ENCODE assay signal across 9 cellular contexts in the genomic region with DNA sequence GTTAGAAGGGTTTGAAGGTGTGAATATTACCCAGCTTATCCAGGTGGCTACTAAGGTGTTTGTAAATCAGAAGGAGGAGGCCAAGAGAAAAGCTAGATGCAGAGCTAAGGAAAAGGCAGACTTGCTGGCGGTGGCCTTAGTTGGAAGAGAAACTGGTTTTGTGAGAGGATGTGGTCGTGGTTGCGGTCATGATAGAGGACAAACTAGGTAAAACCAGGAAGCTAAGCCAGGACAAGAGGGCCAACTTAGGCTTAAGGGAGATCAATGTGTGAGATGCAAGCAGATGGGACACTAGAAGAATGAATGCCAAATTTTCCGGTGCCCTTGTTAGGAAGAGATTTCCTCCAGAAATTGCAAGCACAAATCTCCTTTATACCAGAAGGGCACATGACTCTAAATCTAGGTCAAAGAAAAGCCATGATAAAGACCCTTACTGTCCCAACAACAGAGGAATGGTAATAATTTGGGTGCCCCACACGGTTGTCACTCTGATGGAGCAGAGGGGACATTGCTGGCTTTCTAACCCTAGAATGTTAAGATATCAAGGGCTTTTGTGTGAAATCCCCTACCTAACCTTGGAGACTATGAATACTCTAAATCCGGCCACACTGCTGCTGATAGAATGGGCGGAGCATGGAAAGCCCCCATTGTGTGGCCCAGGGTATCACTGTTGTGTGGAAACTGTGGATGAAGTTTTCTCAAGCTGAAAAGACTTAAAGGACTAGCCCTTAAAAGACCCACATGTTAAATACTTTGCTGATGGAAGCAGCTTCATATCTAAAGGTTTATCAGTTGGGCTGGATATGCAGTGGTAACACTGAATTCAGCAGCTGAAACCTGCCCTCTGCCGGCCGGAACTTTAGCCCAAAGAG. TPM values are rescaled to one million over a fixed set of nuclear protein-coding genes. Genes with fewer than 3 reads are reported as not detected.
DNase-seq lines count a peak whose midpoint lies in the region; ATAC-seq lines count a peak whose summit lies in the region.
"Had no signal": no experiment of that assay in that cellular context is flagged by ENCODE, and none has a peak within 500 bp of the region (broad histone marks: within the 10 kb centered on the region; RNA-seq: fewer than 3 reads in every experiment).

No MANE protein-coding gene starts in this region.

- no peaks in the 10 kb centered on the region for H3K4me1 ChIP-seq in SJCRH30
- H3K4me1 ChIP-seq in effector memory CD4-positive, alpha-beta T cell (ENCODE audit: control insufficient read depth, insufficient read depth, low read length, poor library complexity, severe bottlenecking): peaks cover 9% of the 10 kb centered on the region

- H3K36me3 ChIP-seq in SJCRH30: no peaks in the 10 kb centered on the region
- H3K36me3 ChIP-seq in effector memory CD4-positive, alpha-beta T cell (ENCODE audit: control insufficient read depth, insufficient read depth, low read length): no peaks in the 10 kb centered on the region

- DNase-seq in CMK (ENCODE audit: low read depth) (peak; percentile 24), SJCRH30 (peak; percentile 17 to 46), NCI-H187 treated with DMSO at 0.1 percent for 48 hours (lab: John Stamatoyannopoulos, UW) (no peak), NCI-H1105 (lab: John Stamatoyannopoulos, UW) (no peak), NCI-H128 (lab: John Stamatoyannopoulos, UW; ENCODE audit: unreplicated experiment) (no peak)
- peak; percentile 12 to 34 (median 17) for DNase-seq in effector memory CD4-positive, alpha-beta T cell

- H3K9me3 ChIP-seq in SJCRH30 (replicated peaks): peaks cover 6% of the 10 kb centered on the region; the same call in 1 of the 2 replicates
- no peaks in the 10 kb centered on the region for H3K9me3 ChIP-seq in effector memory CD4-positive, alpha-beta T cell (ENCODE audit: control insufficient read depth, low read length)

- H3K4me3 ChIP-seq in SJCRH30: no peak overlapping the region
- H3K4me3 ChIP-seq in effector memory CD4-positive, alpha-beta T cell (ENCODE audit: insufficient read depth, low read depth, low read length, poor library complexity, severe bottlenecking): no peak overlapping the region

- ATAC-seq in GM18868 (IDR thresholded peaks at IDR 0.05; ENCODE audit: unreplicated experiment): peak; percentile 76
- ATAC-seq in HG03097 (IDR thresholded peaks at IDR 0.05; ENCODE audit: low FRiP score, unreplicated experiment): peak; percentile 71

- H3K27ac ChIP-seq in SJCRH30: no peak overlapping the region
- H3K27ac ChIP-seq in effector memory CD4-positive, alpha-beta T cell (ENCODE audit: insufficient read depth, low read length, poor library complexity, severe bottlenecking): peak overlapping the region; percentile 28

- H3K27me3 ChIP-seq in SJCRH30: no peaks in the 10 kb centered on the region
- no peaks in the 10 kb centered on the region for H3K27me3 ChIP-seq in effector memory CD4-positive, alpha-beta T cell (replicated peaks; ENCODE audit: control insufficient read depth, insufficient read depth, low read length, poor library complexity, severe bottlenecking)

RNA-seq across cellular contexts. Expression of a gene that starts 7.8 kb away (rescaled TPM):
- not detected in 2 replicates for total RNA-seq in SJCRH30 (2014; rRNA removed; shearing (Covaris generic))
- total RNA-seq: kidney epithelial cell had no signal

RNA-seq across cellular contexts. Expression of a gene that starts 53.6 kb away (rescaled TPM):
- 27.3 and 28.1 TPM in 2 replicates for total RNA-seq in SJCRH30 (2014; rRNA removed; shearing (Covaris generic))

Comparison
In these comparisons a context has a peak if more than half of its experiments do, and no peak if none do; other contexts are left out.
1. DNase-seq: peak in CMK (single experiment), SJCRH30 (2 of 2) and effector memory CD4-positive, alpha-beta T cell (3 of 3); none in NCI-H187 treated with DMSO at 0.1 percent for 48 hours (single experiment), NCI-H1105 (single experiment) and NCI-H128 (single experiment).